Comparison of ENCODE assay signal across 8 cellular contexts in the genomic region with DNA sequence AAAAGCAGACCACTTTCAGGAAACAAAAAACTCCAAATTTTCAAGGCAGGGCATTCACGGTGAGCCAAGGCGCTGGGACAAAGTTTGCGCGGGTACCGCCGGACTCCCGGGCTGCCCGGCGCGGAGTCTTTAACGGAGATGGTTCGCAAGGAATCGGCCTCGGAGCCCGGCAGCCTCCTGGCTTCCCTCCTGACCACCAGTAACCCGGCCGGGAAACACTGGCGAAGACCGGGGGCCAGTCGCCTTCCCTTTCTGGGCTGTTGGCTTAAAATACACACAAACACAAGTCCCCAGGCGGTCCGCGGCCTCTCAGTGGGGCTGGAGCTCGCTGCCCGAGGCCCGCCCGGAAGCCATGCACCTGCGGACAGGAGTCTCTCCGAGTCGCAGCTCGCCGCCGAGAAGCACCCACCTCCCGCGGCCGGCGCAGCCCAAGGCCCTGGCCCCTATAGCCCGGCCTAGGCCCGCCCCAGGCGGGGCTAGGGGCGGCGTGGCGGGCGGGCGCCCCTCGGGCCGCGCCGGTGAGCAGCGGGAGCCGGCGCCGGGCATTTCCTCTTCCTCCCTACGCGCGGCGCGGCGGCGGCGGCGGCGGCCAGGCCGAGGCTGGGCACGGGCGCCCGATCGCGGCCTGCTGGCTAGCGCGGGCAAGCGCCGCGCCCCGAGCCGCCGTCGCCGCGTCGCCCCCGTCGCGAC. TPM values are rescaled to one million over a fixed set of nuclear protein-coding genes. Genes with fewer than 3 reads are reported as not detected.
DNase-seq lines count a peak whose midpoint lies in the region; ATAC-seq, FAIRE-seq and TF ChIP-seq lines count a peak whose summit lies in the region.

No MANE protein-coding gene starts in this region.

- TF ChIP-seq EP300 in K562 (IDR thresholded peaks at IDR 0.05; ENCODE audit: low read length), result no peak

- WGBS in K562 (ENCODE audit: insufficient coverage, low coverage, missing lambda C conversion rate), result under 1% methylated on average over 30 of the region's 84 CpGs
- WGBS in small intestine, 3 donors, result 0% methylated on average over 43 to 84 of the region's 84 CpGs

- DNase-seq in ELF-1 (ENCODE audit: low read depth, low spot score) (peak; percentile 82), HuH-7 (ENCODE audit: low spot score) (peak; percentile 62), T1000 (lab: John Stamatoyannopoulos, UW) (peak; percentile 57), K562 (ENCODE audit: extremely low read depth in 1 of 4, low spot score in 3 of 4) (peak; percentile 62 to 81 (median 75)), iPS-NIHi7 (ENCODE audit: extremely low spot score) (peak; percentile 55), small intestine (peak; percentile 55), GF-D8 (lab: John Stamatoyannopoulos, UW) (no peak)

- no peak for TF ChIP-seq CTCF in K562 (IDR thresholded peaks at IDR 0.05 in 2 of 3, conservative IDR thresholded peaks at IDR 0.05 in 1 of 3; ENCODE audit: insufficient read depth in 2 of 3, low read depth in 1 of 3, low read length in 3 of 3)

- H3K4me3 ChIP-seq in K562 (peak overlapping the region; percentile 85), small intestine (ENCODE audit: low read depth in 1 of 2, low read length in 2 of 2) (peak overlapping the region; percentile 93 to 95)

- in situ Hi-C loops in K562 (cut with MboI), result no loop called here

- peaks cover 21% of the 10 kb centered on the region; the same call in 2 of the 3 replicates for H3K36me3 ChIP-seq in K562 (ENCODE audit: control insufficient read depth, insufficient read depth, low read length)
- H3K36me3 ChIP-seq in small intestine (ENCODE audit: control insufficient read depth in 2 of 2, insufficient read depth in 2 of 2, low read length in 2 of 2), result no peaks in the 10 kb centered on the region

- no TSS peak for BruUV-seq in K562 (replicated peaks; lab: Mats Ljungman, UMichigan)

- H3K9ac ChIP-seq in K562 (ENCODE audit: insufficient read depth in 1 of 2, low read depth in 2 of 2, low read length in 2 of 2), result peak overlapping the region; percentile 92 to 95

- H3K9me1 ChIP-seq in K562 (ENCODE audit: control insufficient read depth, insufficient read depth, low read length), result peaks cover 3% of the 10 kb centered on the region

- POLR2A ChIA-PET in K562 (lab: Yijun Ruan, JAX), result interaction anchor here (0.5 to 3.2 kb wide), 8 partner anchors 9 to 678 kb away, joined by 3 to 12 read pairs (median 4); no protein-coding TSS in a partner anchor

- peaks cover 73% of the 10 kb centered on the region for H3K79me2 ChIP-seq in K562 (ENCODE audit: control insufficient read depth, insufficient read depth, low read length)

- intact Hi-C loops in K562 (cut with micrococcal nuclease), result loop anchor here (5.0 kb wide), 1 partner anchor 42 kb away; no protein-coding TSS in a partner anchor

- no peaks in the 10 kb centered on the region; the same call in 1 of the 2 replicates for H3K9me3 ChIP-seq in K562 (replicated peaks; ENCODE audit: control insufficient read depth, insufficient read depth, low read depth, low read length)
- no peaks in the 10 kb centered on the region for H3K9me3 ChIP-seq in small intestine (ENCODE audit: control insufficient read depth, low read depth)

- H2AFZ ChIP-seq in K562 (ENCODE audit: low read depth, low read length), result peak overlapping the region; percentile 73

- ATAC-seq in GM21447 (IDR thresholded peaks at IDR 0.05; ENCODE audit: unreplicated experiment), result peak; percentile 36
- peak; percentile 57 for ATAC-seq in K562

- TF ChIP-seq RAD21 in K562 (CRISPR knock-in tag; conservative IDR thresholded peaks at IDR 0.05 in 1 of 2, IDR thresholded peaks at IDR 0.05 in 1 of 2), result no peak

- H3K4me1 ChIP-seq in K562 (replicated peaks in 1 of 2; ENCODE audit: control insufficient read depth in 2 of 2, insufficient read depth in 2 of 2, low read length in 2 of 2) (peaks cover 10 to 16% of the 10 kb centered on the region in 2 experiments; a peak in 4 of 5 replicates), small intestine (ENCODE audit: control insufficient read depth in 2 of 2, insufficient read depth in 1 of 2, low read depth in 1 of 2, low read length in 1 of 2) (peaks cover 4 to 5% of the 10 kb centered on the region in 2 donors)

- TF ChIP-seq POLR2A in K562 (conservative IDR thresholded peaks at IDR 0.05), result peak; percentile 58; the same call in 1 of the 2 replicates

- H3K4me2 ChIP-seq in K562 (ENCODE audit: insufficient read depth, low read length), result peak overlapping the region; percentile 90

- FAIRE-seq in K562 (lab: Jason Lieb, UNC), result no peak
- FAIRE-seq in small intestine (lab: Jason Lieb, UNC), result no peak

- H3K27ac ChIP-seq in K562 (ENCODE audit: extremely low read depth, low read depth, low read length), result peak overlapping the region; percentile 93
- peak overlapping the region; percentile 96 to 100 for H3K27ac ChIP-seq in small intestine (ENCODE audit: low read depth in 1 of 2, low read length in 1 of 2)

- CTCF ChIA-PET in K562 (lab: Yijun Ruan, JAX; ENCODE audit: low intra/inter-chr PET ratio), result interaction anchor here (0.6 kb wide), 1 partner anchor 47 kb away, joined by 4 read pairs; no protein-coding TSS in a partner anchor

- H3K27me3 ChIP-seq in K562 (ENCODE audit: control insufficient read depth in 2 of 2, insufficient read depth in 2 of 2, low read length in 2 of 2) (no peaks in the 10 kb centered on the region), small intestine (ENCODE audit: control insufficient read depth in 2 of 2, insufficient read depth in 2 of 2, low read length in 2 of 2) (no peaks in the 10 kb centered on the region)

- H4K20me1 ChIP-seq in K562 (replicated peaks; ENCODE audit: control insufficient read depth, insufficient read depth, low read length), result peaks cover 12% of the 10 kb centered on the region; the same call in 1 of the 2 replicates

TF ChIP-seq in K562, 482 proteins besides CTCF, POLR2A, EP300 and RAD21 (continues in another document):
- TF ChIP-seq GABPA (tag; conservative IDR thresholded peaks at IDR 0.05; ENCODE audit: low read depth) (peak; percentile 82), ZNF174 (CRISPR knock-in tag; IDR thresholded peaks at IDR 0.05) (no peak), CTBP1 (IDR thresholded peaks at IDR 0.05; ENCODE audit: borderline replicate concordance) (peak; percentile 49; the same call in 1 of the 2 replicates), TAF9B (IDR thresholded peaks at IDR 0.05; ENCODE audit: partially characterized antibody) (no peak)
- TF ChIP-seq, protein P1, sequence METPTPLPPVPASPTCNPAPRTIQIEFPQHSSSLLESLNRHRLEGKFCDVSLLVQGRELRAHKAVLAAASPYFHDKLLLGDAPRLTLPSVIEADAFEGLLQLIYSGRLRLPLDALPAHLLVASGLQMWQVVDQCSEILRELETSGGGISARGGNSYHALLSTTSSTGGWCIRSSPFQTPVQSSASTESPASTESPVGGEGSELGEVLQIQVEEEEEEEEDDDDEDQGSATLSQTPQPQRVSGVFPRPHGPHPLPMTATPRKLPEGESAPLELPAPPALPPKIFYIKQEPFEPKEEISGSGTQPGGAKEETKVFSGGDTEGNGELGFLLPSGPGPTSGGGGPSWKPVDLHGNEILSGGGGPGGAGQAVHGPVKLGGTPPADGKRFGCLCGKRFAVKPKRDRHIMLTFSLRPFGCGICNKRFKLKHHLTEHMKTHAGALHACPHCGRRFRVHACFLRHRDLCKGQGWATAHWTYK (CRISPR knock-in tag; IDR thresholded peaks at IDR 0.05), result no peak
- TF ChIP-seq, protein P2, sequence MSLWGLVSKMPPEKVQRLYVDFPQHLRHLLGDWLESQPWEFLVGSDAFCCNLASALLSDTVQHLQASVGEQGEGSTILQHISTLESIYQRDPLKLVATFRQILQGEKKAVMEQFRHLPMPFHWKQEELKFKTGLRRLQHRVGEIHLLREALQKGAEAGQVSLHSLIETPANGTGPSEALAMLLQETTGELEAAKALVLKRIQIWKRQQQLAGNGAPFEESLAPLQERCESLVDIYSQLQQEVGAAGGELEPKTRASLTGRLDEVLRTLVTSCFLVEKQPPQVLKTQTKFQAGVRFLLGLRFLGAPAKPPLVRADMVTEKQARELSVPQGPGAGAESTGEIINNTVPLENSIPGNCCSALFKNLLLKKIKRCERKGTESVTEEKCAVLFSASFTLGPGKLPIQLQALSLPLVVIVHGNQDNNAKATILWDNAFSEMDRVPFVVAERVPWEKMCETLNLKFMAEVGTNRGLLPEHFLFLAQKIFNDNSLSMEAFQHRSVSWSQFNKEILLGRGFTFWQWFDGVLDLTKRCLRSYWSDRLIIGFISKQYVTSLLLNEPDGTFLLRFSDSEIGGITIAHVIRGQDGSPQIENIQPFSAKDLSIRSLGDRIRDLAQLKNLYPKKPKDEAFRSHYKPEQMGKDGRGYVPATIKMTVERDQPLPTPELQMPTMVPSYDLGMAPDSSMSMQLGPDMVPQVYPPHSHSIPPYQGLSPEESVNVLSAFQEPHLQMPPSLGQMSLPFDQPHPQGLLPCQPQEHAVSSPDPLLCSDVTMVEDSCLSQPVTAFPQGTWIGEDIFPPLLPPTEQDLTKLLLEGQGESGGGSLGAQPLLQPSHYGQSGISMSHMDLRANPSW (CRISPR knock-in tag; IDR thresholded peaks at IDR 0.05), result peak; percentile 60; the same call in 1 of the 2 replicates

RNA-seq across cellular contexts. Expression of a gene that starts 0.6 kb away (rescaled TPM):
- 25.9 and 38.5 TPM in 2 replicates for total RNA-seq in K562 (2011; cell fraction: chromatin; rRNA removed; ENCODE audit: low replicate concordance)
- 8.8 and 10.0 TPM in 2 replicates for total RNA-seq in K562 (2011; cell fraction: nucleolus; rRNA removed)
- total RNA-seq in K562 (2011; cell fraction: nucleoplasm; rRNA removed), result 17.4 and 18.4 TPM in 2 replicates
- total RNA-seq in K562 (2014; rRNA removed), result 30.7 and 34.7 TPM in 2 replicates
- 61.3 and 73.9 TPM in 2 replicates for total RNA-seq in K562 (2014; rRNA removed; fragmentation: Illumina TruSeq; extraction: Trizol)
- 46.5 and 47.0 TPM in 2 replicates for total RNA-seq in K562 (2015; rRNA removed; fragmentation: Illumina TruSeq; extraction: Trizol)
- total RNA-seq in K562 (2021), result 68.8 and 69.5 TPM in 2 replicates
- polyA plus RNA-seq in K562 (2011; rRNA removed), result 57.7 and 88.2 TPM in 2 replicates
- 28.6 and 42.6 TPM in 2 replicates for polyA plus RNA-seq in K562 (2011; cell fraction: cytosol; rRNA removed)
- 23.7 and 33.0 TPM in 2 replicates for polyA plus RNA-seq in K562 (2011; cell fraction: nucleus; rRNA removed)
- polyA plus RNA-seq in K562 (2012), result 49.1 and 51.2 TPM in 2 replicates
- 52.0 and 52.8 TPM in 2 replicates for polyA plus RNA-seq in K562 (2014; fragmentation: Illumina TruSeq; extraction: Trizol)
- 1 to 10 TPM; 6.8 to 7.5 TPM for polyA plus RNA-seq in K562 (2014; fragmentation: Nextera tagmentation; extraction: Ambion mirVana)
- 36.7 and 43.9 TPM in 2 replicates for polyA plus RNA-seq in K562 (2014; rRNA removed)
- polyA minus RNA-seq in K562 (2011; rRNA and poly(A)+ RNA removed), result 80.5 and 109 TPM in 2 replicates
- 18.0 and 41.3 TPM in 2 replicates for polyA minus RNA-seq in K562 (2011; cell fraction: cytosol; rRNA and poly(A)+ RNA removed)
- polyA minus RNA-seq in K562 (2011; cell fraction: nucleus; rRNA and poly(A)+ RNA removed), result 8.1 and 14.1 TPM in 2 replicates
- 10 to 100 TPM; 31.9 to 58.9 (median 51.7) TPM for polyA plus RNA-seq in small intestine
